Comparison of ENCODE assay signal across 18 cellular contexts in genomic region chr1:98331232-98331631, GRCh38.
DNase-seq lines count a peak whose midpoint lies in the region; ATAC-seq and TF ChIP-seq lines count a peak whose summit lies in the region.
"Had no signal": no experiment of that assay in that cellular context is flagged by ENCODE, and none has a peak within 500 bp of the region (broad histone marks: within the 10 kb centered on the region; RNA-seq: fewer than 3 reads in every experiment).

No MANE protein-coding gene starts in this region.

- no peak for ATAC-seq in HCT116
- ATAC-seq in GM18868 (IDR thresholded peaks at IDR 0.05; ENCODE audit: unreplicated experiment): no peak
- no peak for ATAC-seq in gastroesophageal sphincter
- ATAC-seq: stimulated activated naive CD8-positive, alpha-beta T cell treated with anti-CD3 and anti-CD28 coated beads, Interleukin-15, amount 100 ng/mL, for 72 hours had no signal

- H3K9me3 ChIP-seq in HCT116 (ENCODE audit: control insufficient read depth in 1 of 2, insufficient read depth in 1 of 2, low read depth in 1 of 2, low read length in 2 of 2) (no peaks in the 10 kb centered on the region), SK-N-SH (no peaks in the 10 kb centered on the region), gastroesophageal sphincter (no peaks in the 10 kb centered on the region)
- H3K9me3 ChIP-seq: ascending aorta had no signal

- WGBS in SK-N-SH (ENCODE audit: low lambda C conversion rate): 54% methylated on average over 3 of the region's 3 CpGs
- 61 to 89% methylated on average over 2 to 3 of the region's 3 CpGs for WGBS in gastroesophageal sphincter (ENCODE audit: low coverage in 1 of 2), 2 donors

- TF ChIP-seq RAD21 in HCT116 (IDR thresholded peaks at IDR 0.05; ENCODE audit: low read depth) (no peak), SK-N-SH (IDR thresholded peaks at IDR 0.05; ENCODE audit: low read length) (no peak)

- H2AFZ ChIP-seq in HCT116 (ENCODE audit: low read depth, low read length, poor library complexity, severe bottlenecking): peak overlapping the region; percentile 3
- H2AFZ ChIP-seq in SK-N-SH (ENCODE audit: low read depth): peak overlapping the region; percentile 33; the same call in 1 of the 2 replicates

- no peaks in the 10 kb centered on the region for H3K27me3 Mint-ChIP-seq in osteocyte (ENCODE audit: unreplicated experiment)
- H3K27me3 Mint-ChIP-seq: stimulated activated naive CD8-positive, alpha-beta T cell treated with anti-CD3 and anti-CD28 coated beads, Interleukin-15, amount 100 ng/mL, for 72 hours had no signal

- H4K20me1 ChIP-seq in HCT116 (ENCODE audit: insufficient read depth) (no peaks in the 10 kb centered on the region), SK-N-SH (ENCODE audit: insufficient read depth) (no peaks in the 10 kb centered on the region)

- CTCF ChIA-PET in HCT116 (lab: Charles Lee): no interaction called here
- CTCF ChIA-PET in SK-N-SH (lab: Yijun Ruan, JAX): interaction anchor here (0.7 kb wide), 1 partner anchor 1098 kb away, joined by 3 read pairs; no protein-coding TSS in a partner anchor

- intact Hi-C loops in HCT116 (cut with micrococcal nuclease): no loop called here

- RAD21 ChIA-PET in HCT116 (lab: Charles Lee; ENCODE audit: low non-redundant PET in 1 of 2, low total read pairs in 2 of 2, uncharacterized antibody in 2 of 2, unreplicated experiment in 2 of 2): no interaction called here

- no peaks in the 10 kb centered on the region for H3K36me3 ChIP-seq in HCT116 (ENCODE audit: control insufficient read depth in 1 of 2, insufficient read depth in 2 of 2, low read length in 2 of 2)
- H3K36me3 ChIP-seq in SK-N-SH (replicated peaks in 1 of 2; ENCODE audit: control insufficient read depth in 1 of 2, insufficient read depth in 2 of 2, low read length in 1 of 2): no peaks in the 10 kb centered on the region
- H3K36me3 ChIP-seq in gastroesophageal sphincter: no peaks in the 10 kb centered on the region
- H3K36me3 ChIP-seq: ascending aorta had no signal

- H3K79me2 ChIP-seq in HCT116 (ENCODE audit: insufficient read depth, low read length) (no peaks in the 10 kb centered on the region), SK-N-SH (ENCODE audit: insufficient read depth) (no peaks in the 10 kb centered on the region)

- TF ChIP-seq EP300 in SK-N-SH (IDR thresholded peaks at IDR 0.05; ENCODE audit: borderline replicate concordance in 1 of 2, low read depth in 1 of 2, low read length in 1 of 2) (no peak), gastroesophageal sphincter (IDR thresholded peaks at IDR 0.05) (no peak)

- H3K4me1 ChIP-seq in HCT116 (ENCODE audit: control insufficient read depth in 1 of 2, insufficient read depth in 2 of 2, low read length in 2 of 2) (peaks cover 2 to 3% of the 10 kb centered on the region in 2 experiments; a peak in 3 of 4 replicates), SK-N-SH (ENCODE audit: control insufficient read depth in 1 of 2, insufficient read depth in 2 of 2, low read depth in 1 of 2, low read length in 1 of 2) (peaks cover 2 to 21% of the 10 kb centered on the region in 2 experiments; a peak in 1 of 4 replicates), gastroesophageal sphincter (peaks cover 0 to 16% (median 0%) of the 10 kb centered on the region in 3 donors)

- no peaks in the 10 kb centered on the region for H3K9me2 ChIP-seq in HCT116 (ENCODE audit: insufficient read depth)
- H3K9me2 ChIP-seq in SK-N-SH: no peaks in the 10 kb centered on the region

- no peak for TF ChIP-seq POLR2A in HCT116 (IDR thresholded peaks at IDR 0.05; ENCODE audit: borderline replicate concordance, extremely low read depth, insufficient read depth, insufficient read length)
- TF ChIP-seq POLR2A in gastroesophageal sphincter (IDR thresholded peaks at IDR 0.05): no peak

- H3K9ac ChIP-seq in HCT116 (ENCODE audit: low read length): no peak overlapping the region
- H3K9ac ChIP-seq in SK-N-SH: no peak overlapping the region

- H3K9me3 Mint-ChIP-seq in osteocyte (ENCODE audit: unreplicated experiment): no peaks in the 10 kb centered on the region

- peak overlapping the region; percentile 97 for H3K27ac Mint-ChIP-seq in osteocyte (ENCODE audit: unreplicated experiment)
- H3K27ac Mint-ChIP-seq: stimulated activated naive CD8-positive, alpha-beta T cell treated with anti-CD3 and anti-CD28 coated beads, Interleukin-15, amount 100 ng/mL, for 72 hours had no signal

- no peaks in the 10 kb centered on the region for H3K27me3 ChIP-seq in HCT116 (ENCODE audit: insufficient read depth, low read length)
- no peaks in the 10 kb centered on the region for H3K27me3 ChIP-seq in SK-N-SH (ENCODE audit: insufficient read depth)
- H3K27me3 ChIP-seq in gastroesophageal sphincter: no peaks in the 10 kb centered on the region
- H3K27me3 ChIP-seq: ascending aorta had no signal

- DNase-seq in HCT116 (ENCODE audit: low read depth, low spot score) (no peak), SK-N-SH (no peak), epithelial cell of prostate (ENCODE audit: low read depth, low spot score) (no peak), osteocyte (ENCODE audit: extremely low spot score, unreplicated experiment) (no peak), NCI-H774 (lab: John Stamatoyannopoulos, UW) (no peak)
- no peak for DNase-seq in stimulated activated CD4-positive, alpha-beta T cell treated with anti-CD3 and anti-CD28 coated beads, Interleukin-2, amount 100 ng/mL, for 24 hours
- DNase-seq: activated CD4-positive, CD25-positive, alpha-beta regulatory T cell; activated effector memory CD4-positive, alpha-beta T cell treated with Interleukin-2 at 50 U/mL for 16 hours; DMS79; effector CD8-positive, alpha-beta T cell; H7; NCI-H1417; NCI-H345; stimulated activated naive CD8-positive, alpha-beta T cell treated with anti-CD3 and anti-CD28 coated beads, Interleukin-15, amount 100 ng/mL, for 72 hours had no signal

- peaks cover 65% of the 10 kb centered on the region for H3K4me1 Mint-ChIP-seq in osteocyte (ENCODE audit: unreplicated experiment)
- H3K4me1 Mint-ChIP-seq: stimulated activated naive CD8-positive, alpha-beta T cell treated with anti-CD3 and anti-CD28 coated beads, Interleukin-15, amount 100 ng/mL, for 72 hours had no signal

- peaks cover 11% of the 10 kb centered on the region for H3F3A ChIP-seq in SK-N-SH (replicated peaks; ENCODE audit: insufficient read depth)

- no peak overlapping the region for H3K4me2 ChIP-seq in HCT116 (ENCODE audit: low read length)
- H3K4me2 ChIP-seq in SK-N-SH: no peak overlapping the region

- POLR2A ChIA-PET in HCT116 (lab: Charles Lee): no interaction called here
- POLR2A ChIA-PET in SK-N-SH (lab: Yijun Ruan, JAX): no interaction called here

- no peak for TF ChIP-seq CTCF in HCT116 (IDR thresholded peaks at IDR 0.05 in 2 of 3, conservative IDR thresholded peaks at IDR 0.05 in 1 of 3; ENCODE audit: borderline replicate concordance in 1 of 3, insufficient read depth in 1 of 3, low read depth in 2 of 3, low read length in 2 of 3)
- TF ChIP-seq CTCF in SK-N-SH (IDR thresholded peaks at IDR 0.05): no peak
- TF ChIP-seq CTCF in osteocyte (IDR thresholded peaks at IDR 0.05): no peak
- no peak for TF ChIP-seq CTCF in gastroesophageal sphincter (IDR thresholded peaks at IDR 0.05)

- H3K36me3 Mint-ChIP-seq in osteocyte (ENCODE audit: unreplicated experiment): no peaks in the 10 kb centered on the region

- BruUV-seq in HCT116 (replicated peaks; lab: Mats Ljungman, UMichigan): no TSS peak

- H3K4me3 ChIP-seq in HCT116 (replicated peaks in 1 of 2; ENCODE audit: low read depth in 1 of 2, low read length in 2 of 2): no peak overlapping the region
- H3K4me3 ChIP-seq in SK-N-SH (ENCODE audit: low read depth in 2 of 2, low read length in 1 of 2): no peak overlapping the region
- no peak overlapping the region for H3K4me3 ChIP-seq in gastroesophageal sphincter
- H3K4me3 ChIP-seq: ascending aorta had no signal

- no peak overlapping the region for H3K27ac ChIP-seq in HCT116 (ENCODE audit: low read depth, low read length)
- no peak overlapping the region for H3K27ac ChIP-seq in SK-N-SH (ENCODE audit: low read depth in 2 of 2, low read length in 1 of 2)
- peak overlapping the region; percentile 57 for H3K27ac ChIP-seq in epithelial cell of prostate
- no peak overlapping the region for H3K27ac ChIP-seq in gastroesophageal sphincter
- H3K27ac ChIP-seq: ascending aorta, C4-2B had no signal

- peak overlapping the region; percentile 51 for H3K4me3 Mint-ChIP-seq in osteocyte (ENCODE audit: unreplicated experiment)
- H3K4me3 Mint-ChIP-seq: stimulated activated naive CD8-positive, alpha-beta T cell treated with anti-CD3 and anti-CD28 coated beads, Interleukin-15, amount 100 ng/mL, for 72 hours had no signal

TF ChIP-seq in HCT116, 20 proteins besides CTCF, POLR2A, EP300 and RAD21 (continues in another document):
- no peak for TF ChIP-seq SRF (IDR thresholded peaks at IDR 0.05; ENCODE audit: low read depth)
- no peak for TF ChIP-seq YY1 (IDR thresholded peaks at IDR 0.05; ENCODE audit: extremely low read depth, insufficient replicate concordance, low read depth, low read length)
- TF ChIP-seq, protein P1, sequence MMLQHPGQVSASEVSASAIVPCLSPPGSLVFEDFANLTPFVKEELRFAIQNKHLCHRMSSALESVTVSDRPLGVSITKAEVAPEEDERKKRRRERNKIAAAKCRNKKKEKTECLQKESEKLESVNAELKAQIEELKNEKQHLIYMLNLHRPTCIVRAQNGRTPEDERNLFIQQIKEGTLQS (IDR thresholded peaks at IDR 0.05): no peak

TF ChIP-seq in SK-N-SH, 30 proteins besides CTCF, POLR2A, EP300 and RAD21 (continues in another document):
- TF ChIP-seq ELF1 (IDR thresholded peaks at IDR 0.05): no peak
- no peak for TF ChIP-seq RFX5 (IDR thresholded peaks at IDR 0.05; ENCODE audit: low read length)
- no peak for TF ChIP-seq NRF1 (IDR thresholded peaks at IDR 0.05; ENCODE audit: low read depth, low read length)
- no peak for TF ChIP-seq RXRA (IDR thresholded peaks at IDR 0.05; ENCODE audit: borderline replicate concordance, low read depth)
- no peak for TF ChIP-seq TAF1 (IDR thresholded peaks at IDR 0.05; ENCODE audit: borderline replicate concordance, low read depth, low read length)
- TF ChIP-seq, protein P2, sequence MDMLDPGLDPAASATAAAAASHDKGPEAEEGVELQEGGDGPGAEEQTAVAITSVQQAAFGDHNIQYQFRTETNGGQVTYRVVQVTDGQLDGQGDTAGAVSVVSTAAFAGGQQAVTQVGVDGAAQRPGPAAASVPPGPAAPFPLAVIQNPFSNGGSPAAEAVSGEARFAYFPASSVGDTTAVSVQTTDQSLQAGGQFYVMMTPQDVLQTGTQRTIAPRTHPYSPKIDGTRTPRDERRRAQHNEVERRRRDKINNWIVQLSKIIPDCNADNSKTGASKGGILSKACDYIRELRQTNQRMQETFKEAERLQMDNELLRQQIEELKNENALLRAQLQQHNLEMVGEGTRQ (IDR thresholded peaks at IDR 0.05; ENCODE audit: borderline replicate concordance, low read depth, low read length): no peak
- no peak for TF ChIP-seq CHD2 (IDR thresholded peaks at IDR 0.05; ENCODE audit: low read length, partially characterized antibody)
- no peak for TF ChIP-seq GATA2 (CRISPR knock-in tag; IDR thresholded peaks at IDR 0.05)
- TF ChIP-seq MXI1 (IDR thresholded peaks at IDR 0.05; ENCODE audit: low read depth, low read length): no peak
- no peak for TF ChIP-seq YY1 (IDR thresholded peaks at IDR 0.05; ENCODE audit: low read depth)
